Comparison of ENCODE assay signal across 1 cellular context in genomic region chr6:18154507-18155272, GRCh38.
TF ChIP-seq lines count a peak whose summit lies in the region.

TPMT (minus strand) TSS chr6:18155077; CDS start chr6:18149127, 5,950 bp downstream.

TF ChIP-seq in HepG2, 621 proteins besides CTCF, POLR2A, EP300 and RAD21 (continued from another document and continues in another):
- TF ChIP-seq USF2 (IDR thresholded peaks at IDR 0.05; ENCODE audit: low read depth, low read length), result no peak
- TF ChIP-seq USF2 (CRISPR knock-in tag; IDR thresholded peaks at IDR 0.05; ENCODE audit: borderline replicate concordance), result no peak
- TF ChIP-seq CCDC6 (CRISPR knock-in tag; IDR thresholded peaks at IDR 0.05), result no peak
- TF ChIP-seq KDM2A (CRISPR knock-in tag; IDR thresholded peaks at IDR 0.05; ENCODE audit: borderline replicate concordance, low read depth), result 0 out of 2 replicates have a peak, but pooled peaks have one; percentile 4
- TF ChIP-seq NFKBIZ (CRISPR knock-in tag; IDR thresholded peaks at IDR 0.05), result 0 out of 2 replicates have a peak, but pooled peaks have one; percentile 7
- no peak for TF ChIP-seq CBX5 (CRISPR knock-in tag; IDR thresholded peaks at IDR 0.05; ENCODE audit: borderline replicate concordance)
- no peak for TF ChIP-seq ZNF207 (IDR thresholded peaks at IDR 0.05; ENCODE audit: borderline replicate concordance)
- peak; percentile 83; the same call in 1 of the 2 replicates for TF ChIP-seq SIN3A (IDR thresholded peaks at IDR 0.05; ENCODE audit: borderline replicate concordance, low read depth, low read length)
- TF ChIP-seq ERF (CRISPR knock-in tag; IDR thresholded peaks at IDR 0.05), result peak; percentile 49; the same call in 1 of the 2 replicates
- TF ChIP-seq, protein P1, sequence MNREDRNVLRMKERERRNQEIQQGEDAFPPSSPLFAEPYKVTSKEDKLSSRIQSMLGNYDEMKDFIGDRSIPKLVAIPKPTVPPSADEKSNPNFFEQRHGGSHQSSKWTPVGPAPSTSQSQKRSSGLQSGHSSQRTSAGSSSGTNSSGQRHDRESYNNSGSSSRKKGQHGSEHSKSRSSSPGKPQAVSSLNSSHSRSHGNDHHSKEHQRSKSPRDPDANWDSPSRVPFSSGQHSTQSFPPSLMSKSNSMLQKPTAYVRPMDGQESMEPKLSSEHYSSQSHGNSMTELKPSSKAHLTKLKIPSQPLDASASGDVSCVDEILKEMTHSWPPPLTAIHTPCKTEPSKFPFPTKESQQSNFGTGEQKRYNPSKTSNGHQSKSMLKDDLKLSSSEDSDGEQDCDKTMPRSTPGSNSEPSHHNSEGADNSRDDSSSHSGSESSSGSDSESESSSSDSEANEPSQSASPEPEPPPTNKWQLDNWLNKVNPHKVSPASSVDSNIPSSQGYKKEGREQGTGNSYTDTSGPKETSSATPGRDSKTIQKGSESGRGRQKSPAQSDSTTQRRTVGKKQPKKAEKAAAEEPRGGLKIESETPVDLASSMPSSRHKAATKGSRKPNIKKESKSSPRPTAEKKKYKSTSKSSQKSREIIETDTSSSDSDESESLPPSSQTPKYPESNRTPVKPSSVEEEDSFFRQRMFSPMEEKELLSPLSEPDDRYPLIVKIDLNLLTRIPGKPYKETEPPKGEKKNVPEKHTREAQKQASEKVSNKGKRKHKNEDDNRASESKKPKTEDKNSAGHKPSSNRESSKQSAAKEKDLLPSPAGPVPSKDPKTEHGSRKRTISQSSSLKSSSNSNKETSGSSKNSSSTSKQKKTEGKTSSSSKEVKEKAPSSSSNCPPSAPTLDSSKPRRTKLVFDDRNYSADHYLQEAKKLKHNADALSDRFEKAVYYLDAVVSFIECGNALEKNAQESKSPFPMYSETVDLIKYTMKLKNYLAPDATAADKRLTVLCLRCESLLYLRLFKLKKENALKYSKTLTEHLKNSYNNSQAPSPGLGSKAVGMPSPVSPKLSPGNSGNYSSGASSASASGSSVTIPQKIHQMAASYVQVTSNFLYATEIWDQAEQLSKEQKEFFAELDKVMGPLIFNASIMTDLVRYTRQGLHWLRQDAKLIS (CRISPR knock-in tag; IDR thresholded peaks at IDR 0.05), result 0 out of 2 replicates have a peak, but pooled peaks have one; percentile 13
- no peak for TF ChIP-seq ZNF850 (CRISPR knock-in tag; conservative IDR thresholded peaks at IDR 0.05)
- peak; percentile 60; the same call in 1 of the 2 replicates for TF ChIP-seq MEF2D (CRISPR knock-in tag; IDR thresholded peaks at IDR 0.05)
- no peak for TF ChIP-seq MED1 (CRISPR knock-in tag; IDR thresholded peaks at IDR 0.05)
- TF ChIP-seq CHD4 (IDR thresholded peaks at IDR 0.05; ENCODE audit: borderline replicate concordance, low read length), result no peak
- TF ChIP-seq ZNF253 (CRISPR knock-in tag; IDR thresholded peaks at IDR 0.05; ENCODE audit: borderline replicate concordance), result no peak
- TF ChIP-seq CCAR2 (optimal IDR thresholded peaks at IDR 0.05; ENCODE audit: low read depth, low read length), result no peak
- no peak for TF ChIP-seq SRSF9 (IDR thresholded peaks at IDR 0.05; ENCODE audit: borderline replicate concordance, insufficient read depth, low read depth, low read length, poor library complexity, severe bottlenecking)
- TF ChIP-seq NR1H2 (CRISPR knock-in tag; IDR thresholded peaks at IDR 0.05; ENCODE audit: borderline replicate concordance, low read depth), result no peak; the same call in 1 of the 2 replicates
- no peak for TF ChIP-seq ZNF282 (IDR thresholded peaks at IDR 0.05; ENCODE audit: partially characterized antibody)
- peak; percentile 59 for TF ChIP-seq DMAP1 (CRISPR knock-in tag; IDR thresholded peaks at IDR 0.05)
- TF ChIP-seq ATRX (CRISPR knock-in tag; IDR thresholded peaks at IDR 0.05; ENCODE audit: borderline replicate concordance), result no peak
- TF ChIP-seq ZNF136 (CRISPR knock-in tag; IDR thresholded peaks at IDR 0.05; ENCODE audit: low read depth), result no peak
- peak; percentile 17 for TF ChIP-seq SRSF1 (optimal IDR thresholded peaks at IDR 0.05; ENCODE audit: low read depth, low read length)
- TF ChIP-seq ZNF260 (CRISPR knock-in tag; IDR thresholded peaks at IDR 0.05; ENCODE audit: borderline replicate concordance, low read depth), result no peak
- no peak for TF ChIP-seq RFXAP (CRISPR knock-in tag; IDR thresholded peaks at IDR 0.05; ENCODE audit: borderline replicate concordance)
- no peak for TF ChIP-seq SOX13 (IDR thresholded peaks at IDR 0.05)
- no peak for TF ChIP-seq SOX13 (CRISPR knock-in tag; conservative IDR thresholded peaks at IDR 0.05 in 1 of 2, IDR thresholded peaks at IDR 0.05 in 1 of 2)
- TF ChIP-seq NONO (IDR thresholded peaks at IDR 0.05), result no peak
- TF ChIP-seq NONO (CRISPR knock-in tag; conservative IDR thresholded peaks at IDR 0.05), result no peak
- TF ChIP-seq ZFP36 (IDR thresholded peaks at IDR 0.05; ENCODE audit: borderline replicate concordance, low read depth, low read length, partially characterized antibody), result no peak
- TF ChIP-seq ZNF768 (CRISPR knock-in tag; IDR thresholded peaks at IDR 0.05), result no peak
- 0 out of 2 replicates have a peak, but pooled peaks have one; percentile 26 for TF ChIP-seq ZNF572 (CRISPR knock-in tag; IDR thresholded peaks at IDR 0.05)
- TF ChIP-seq ARNTL (CRISPR knock-in tag; IDR thresholded peaks at IDR 0.05), result no peak
- TF ChIP-seq, protein P2, sequence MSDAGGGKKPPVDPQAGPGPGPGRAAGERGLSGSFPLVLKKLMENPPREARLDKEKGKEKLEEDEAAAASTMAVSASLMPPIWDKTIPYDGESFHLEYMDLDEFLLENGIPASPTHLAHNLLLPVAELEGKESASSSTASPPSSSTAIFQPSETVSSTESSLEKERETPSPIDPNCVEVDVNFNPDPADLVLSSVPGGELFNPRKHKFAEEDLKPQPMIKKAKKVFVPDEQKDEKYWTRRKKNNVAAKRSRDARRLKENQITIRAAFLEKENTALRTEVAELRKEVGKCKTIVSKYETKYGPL (CRISPR knock-in tag; IDR thresholded peaks at IDR 0.05), result no peak
- TF ChIP-seq MBD4 (IDR thresholded peaks at IDR 0.05; ENCODE audit: borderline replicate concordance, low read length), result no peak
- no peak for TF ChIP-seq ATF7-NPFF (CRISPR knock-in tag; IDR thresholded peaks at IDR 0.05; ENCODE audit: low read depth)
- no peak for TF ChIP-seq ATM (IDR thresholded peaks at IDR 0.05; ENCODE audit: borderline replicate concordance)
- TF ChIP-seq GTF2F1 (IDR thresholded peaks at IDR 0.05; ENCODE audit: low read length), result no peak
- TF ChIP-seq ZNF30 (CRISPR knock-in tag; IDR thresholded peaks at IDR 0.05), result no peak
- TF ChIP-seq, protein P3, sequence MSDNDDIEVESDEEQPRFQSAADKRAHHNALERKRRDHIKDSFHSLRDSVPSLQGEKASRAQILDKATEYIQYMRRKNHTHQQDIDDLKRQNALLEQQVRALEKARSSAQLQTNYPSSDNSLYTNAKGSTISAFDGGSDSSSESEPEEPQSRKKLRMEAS (IDR thresholded peaks at IDR 0.05), result no peak
- TF ChIP-seq MYC (CRISPR knock-in tag; IDR thresholded peaks at IDR 0.05; ENCODE audit: borderline replicate concordance), result no peak
- no peak for TF ChIP-seq ZNF333 (CRISPR knock-in tag; IDR thresholded peaks at IDR 0.05; ENCODE audit: borderline replicate concordance)
- no peak for TF ChIP-seq ZNF672 (CRISPR knock-in tag; IDR thresholded peaks at IDR 0.05)
- TF ChIP-seq CAMTA2 (CRISPR knock-in tag; IDR thresholded peaks at IDR 0.05; ENCODE audit: borderline replicate concordance), result peak; percentile 10; the same call in 1 of the 2 replicates
- TF ChIP-seq ZNF75D (CRISPR knock-in tag; IDR thresholded peaks at IDR 0.05; ENCODE audit: borderline replicate concordance), result no peak
- no peak for TF ChIP-seq ZBTB20 (CRISPR knock-in tag; IDR thresholded peaks at IDR 0.05; ENCODE audit: borderline replicate concordance, low read depth)
- TF ChIP-seq KLF15 (CRISPR knock-in tag; IDR thresholded peaks at IDR 0.05; ENCODE audit: borderline replicate concordance), result no peak
- no peak; the same call in 1 of the 2 replicates for TF ChIP-seq NCOA1 (CRISPR knock-in tag; IDR thresholded peaks at IDR 0.05)
- no peak for TF ChIP-seq ZBTB21 (CRISPR knock-in tag; IDR thresholded peaks at IDR 0.05)
- TF ChIP-seq GTF3A (CRISPR knock-in tag; conservative IDR thresholded peaks at IDR 0.05), result no peak
- no peak for TF ChIP-seq ZSCAN9 (CRISPR knock-in tag; IDR thresholded peaks at IDR 0.05; ENCODE audit: borderline replicate concordance)
- TF ChIP-seq NR2C2 (CRISPR knock-in tag; IDR thresholded peaks at IDR 0.05; ENCODE audit: borderline replicate concordance), result no peak
- TF ChIP-seq, protein P4, sequence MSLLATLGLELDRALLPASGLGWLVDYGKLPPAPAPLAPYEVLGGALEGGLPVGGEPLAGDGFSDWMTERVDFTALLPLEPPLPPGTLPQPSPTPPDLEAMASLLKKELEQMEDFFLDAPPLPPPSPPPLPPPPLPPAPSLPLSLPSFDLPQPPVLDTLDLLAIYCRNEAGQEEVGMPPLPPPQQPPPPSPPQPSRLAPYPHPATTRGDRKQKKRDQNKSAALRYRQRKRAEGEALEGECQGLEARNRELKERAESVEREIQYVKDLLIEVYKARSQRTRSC (CRISPR knock-in tag; IDR thresholded peaks at IDR 0.05; ENCODE audit: low read depth), result no peak
- no peak for TF ChIP-seq E2F2 (CRISPR knock-in tag; IDR thresholded peaks at IDR 0.05; ENCODE audit: borderline replicate concordance)
- peak; percentile 63; the same call in 1 of the 2 replicates for TF ChIP-seq CREB1 (IDR thresholded peaks at IDR 0.05)
- peak; percentile 33; the same call in 1 of the 2 replicates for TF ChIP-seq CREB1 (CRISPR knock-in tag; IDR thresholded peaks at IDR 0.05)
- no peak for TF ChIP-seq KDM6A (CRISPR knock-in tag; IDR thresholded peaks at IDR 0.05; ENCODE audit: low read depth)
- TF ChIP-seq SMARCE1 (IDR thresholded peaks at IDR 0.05; ENCODE audit: borderline replicate concordance), result no peak
- TF ChIP-seq DBP (CRISPR knock-in tag; IDR thresholded peaks at IDR 0.05; ENCODE audit: not compliant biosample characterization), result no peak
- peak; percentile 6; the same call in 1 of the 2 replicates for TF ChIP-seq KDM3A (CRISPR knock-in tag; IDR thresholded peaks at IDR 0.05; ENCODE audit: low read depth)
- 0 out of 2 replicates have a peak, but pooled peaks have one; percentile 30 for TF ChIP-seq THAP11 (CRISPR knock-in tag; IDR thresholded peaks at IDR 0.05)
- peak; percentile 78 for TF ChIP-seq KMT2A (CRISPR knock-in tag; IDR thresholded peaks at IDR 0.05)
- peak; percentile 28; the same call in 1 of the 2 replicates for TF ChIP-seq REPIN1 (CRISPR knock-in tag; IDR thresholded peaks at IDR 0.05; ENCODE audit: borderline replicate concordance, low read depth)
- no peak for TF ChIP-seq SNRNP70 (IDR thresholded peaks at IDR 0.05; ENCODE audit: low read depth, low read length)
- TF ChIP-seq ZNF883 (CRISPR knock-in tag; IDR thresholded peaks at IDR 0.05; ENCODE audit: not compliant biosample characterization), result no peak
- no peak for TF ChIP-seq ZNF20 (CRISPR knock-in tag; IDR thresholded peaks at IDR 0.05)
- no peak for TF ChIP-seq ZNF225 (CRISPR knock-in tag; IDR thresholded peaks at IDR 0.05)
- TF ChIP-seq, protein P5, sequence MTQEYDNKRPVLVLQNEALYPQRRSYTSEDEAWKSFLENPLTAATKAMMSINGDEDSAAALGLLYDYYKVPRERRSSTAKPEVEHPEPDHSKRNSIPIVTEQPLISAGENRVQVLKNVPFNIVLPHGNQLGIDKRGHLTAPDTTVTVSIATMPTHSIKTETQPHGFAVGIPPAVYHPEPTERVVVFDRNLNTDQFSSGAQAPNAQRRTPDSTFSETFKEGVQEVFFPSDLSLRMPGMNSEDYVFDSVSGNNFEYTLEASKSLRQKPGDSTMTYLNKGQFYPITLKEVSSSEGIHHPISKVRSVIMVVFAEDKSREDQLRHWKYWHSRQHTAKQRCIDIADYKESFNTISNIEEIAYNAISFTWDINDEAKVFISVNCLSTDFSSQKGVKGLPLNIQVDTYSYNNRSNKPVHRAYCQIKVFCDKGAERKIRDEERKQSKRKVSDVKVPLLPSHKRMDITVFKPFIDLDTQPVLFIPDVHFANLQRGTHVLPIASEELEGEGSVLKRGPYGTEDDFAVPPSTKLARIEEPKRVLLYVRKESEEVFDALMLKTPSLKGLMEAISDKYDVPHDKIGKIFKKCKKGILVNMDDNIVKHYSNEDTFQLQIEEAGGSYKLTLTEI (CRISPR knock-in tag; conservative IDR thresholded peaks at IDR 0.05), result no peak
